Comparison of ENCODE assay signal across 19 cellular contexts in genomic region chr2:74051504-74051903, GRCh38.
DNase-seq lines count a peak whose midpoint lies in the region; ATAC-seq and TF ChIP-seq lines count a peak whose summit lies in the region.
"Had no signal": no experiment of that assay in that cellular context is flagged by ENCODE, and none has a peak within 500 bp of the region (broad histone marks: within the 10 kb centered on the region; RNA-seq: fewer than 3 reads in every experiment).

No MANE protein-coding gene starts in this region.

- H3K4me1 ChIP-seq in aorta (ENCODE audit: control insufficient read depth in 1 of 2, insufficient read depth in 2 of 2, low read length in 2 of 2): no peaks in the 10 kb centered on the region

- no peaks in the 10 kb centered on the region for H3K27me3 ChIP-seq in aorta (ENCODE audit: control insufficient read depth in 1 of 2, insufficient read depth in 2 of 2, low read length in 1 of 2)
- H3K27me3 ChIP-seq: body of pancreas had no signal

- no peak overlapping the region for H3K4me3 ChIP-seq in epithelial cell of esophagus (ENCODE audit: low read length)
- no peak overlapping the region for H3K4me3 ChIP-seq in aorta (ENCODE audit: low read length in 2 of 2)
- H3K4me3 ChIP-seq: body of pancreas, skin epidermis, thoracic aorta had no signal

- intact Hi-C loops in natural killer cell (cut with micrococcal nuclease) (no loop called here), aorta (cut with DNase I) (no loop called here)

- H3K36me3 Mint-ChIP-seq in natural killer cell treated with Interleukin-12 subunit alpha and Interleukin-12 subunit beta and Interleukin-15 and Interleukin-18, amount 100 ng/mL, for 72 hours: no peaks in the 10 kb centered on the region
- no peaks in the 10 kb centered on the region for H3K36me3 Mint-ChIP-seq in natural killer cell

- DNase-seq in natural killer cell treated with Interleukin-12 subunit alpha and Interleukin-12 subunit beta and Interleukin-15 and Interleukin-18, amount 100 ng/mL, for 72 hours (ENCODE audit: low spot score): no peak
- DNase-seq in natural killer cell (no peak), NCI-H345 treated with DMSO at 0.1 percent for 48 hours (lab: John Stamatoyannopoulos, UW; ENCODE audit: unreplicated experiment) (peak; percentile 2), epithelial cell of esophagus (ENCODE audit: low read depth) (peak; percentile 47), aorta (no peak), UCSD-AML1 (lab: John Stamatoyannopoulos, UW; ENCODE audit: unreplicated experiment) (no peak), mesenteric fat pad (ENCODE audit: low spot score) (no peak)
- DNase-seq in central memory CD4-positive, alpha-beta T cell: no peak
- DNase-seq: activated CD4-positive, alpha-beta T cell treated with anti-CD3 and anti-CD28 coated beads, Interleukin-2, amount 50 U/mL, for 1 hour; activated naive CD4-positive, alpha-beta T cell treated with anti-CD3 and anti-CD28 coated beads for 36 hours; body of pancreas; Karpas-422; naive B cell; NCI-H748 treated with DMSO at 0.1 percent for 48 hours; posterior cingulate gyrus had no signal

- H3K9me3 Mint-ChIP-seq in natural killer cell treated with Interleukin-12 subunit alpha and Interleukin-12 subunit beta and Interleukin-15 and Interleukin-18, amount 100 ng/mL, for 72 hours: no peaks in the 10 kb centered on the region
- H3K9me3 Mint-ChIP-seq in natural killer cell: no peaks in the 10 kb centered on the region
- H3K9me3 Mint-ChIP-seq: activated naive CD4-positive, alpha-beta T cell treated with anti-CD3 and anti-CD28 coated beads for 36 hours; dendritic cell treated with granulocyte-macrophage colony-stimulating factor and Interleukin-4, amounts not matched to agents 40 ng/mL and 50 ng/mL, for 4 days; naive B cell had no signal

- H3K27me3 Mint-ChIP-seq in natural killer cell treated with Interleukin-12 subunit alpha and Interleukin-12 subunit beta and Interleukin-15 and Interleukin-18, amount 100 ng/mL, for 72 hours: no peaks in the 10 kb centered on the region
- no peaks in the 10 kb centered on the region for H3K27me3 Mint-ChIP-seq in natural killer cell (ENCODE audit: low read depth in 2 of 2)
- H3K27me3 Mint-ChIP-seq: dendritic cell treated with granulocyte-macrophage colony-stimulating factor and Interleukin-4, amounts not matched to agents 40 ng/mL and 50 ng/mL, for 4 days; naive B cell had no signal

- peak overlapping the region; percentile 23 for H3K4me3 Mint-ChIP-seq in natural killer cell treated with Interleukin-12 subunit alpha and Interleukin-12 subunit beta and Interleukin-15 and Interleukin-18, amount 100 ng/mL, for 72 hours
- H3K4me3 Mint-ChIP-seq in natural killer cell: no peak overlapping the region
- H3K4me3 Mint-ChIP-seq: activated naive CD4-positive, alpha-beta T cell treated with anti-CD3 and anti-CD28 coated beads for 36 hours; dendritic cell treated with granulocyte-macrophage colony-stimulating factor and Interleukin-4, amounts not matched to agents 40 ng/mL and 50 ng/mL, for 4 days; naive B cell had no signal

- no peak for TF ChIP-seq CTCF in natural killer cell (IDR thresholded peaks at IDR 0.05)
- no peak for TF ChIP-seq CTCF in epithelial cell of esophagus (IDR thresholded peaks at IDR 0.05; ENCODE audit: insufficient read depth, low read depth, low read length, missing control alignments)

- no peak overlapping the region for H3K27ac ChIP-seq in aorta (ENCODE audit: low read depth in 1 of 2, low read length in 2 of 2)
- H3K27ac ChIP-seq: body of pancreas, thoracic aorta had no signal

- peaks cover 36 to 48% of the 10 kb centered on the region in 2 donors for H3K4me1 Mint-ChIP-seq in natural killer cell treated with Interleukin-12 subunit alpha and Interleukin-12 subunit beta and Interleukin-15 and Interleukin-18, amount 100 ng/mL, for 72 hours (ENCODE audit: low read depth in 2 of 2)
- H3K4me1 Mint-ChIP-seq in natural killer cell: peaks cover 42 to 63% of the 10 kb centered on the region in 2 donors

- peak; percentile 37 to 48 for ATAC-seq in natural killer cell treated with Interleukin-12 subunit alpha and Interleukin-12 subunit beta and Interleukin-15 and Interleukin-18, amount 100 ng/mL, for 72 hours
- ATAC-seq in natural killer cell (no peak), aorta (ENCODE audit: low FRiP score) (no peak)
- ATAC-seq: body of pancreas, esophagus mucosa had no signal

- no peaks in the 10 kb centered on the region for H3K9me3 ChIP-seq in aorta (ENCODE audit: control insufficient read depth, low read length)
- H3K9me3 ChIP-seq: body of pancreas, thoracic aorta had no signal

- H3K36me3 ChIP-seq in aorta (ENCODE audit: control insufficient read depth in 1 of 2, insufficient read depth in 2 of 2, low read length in 1 of 2): no peaks in the 10 kb centered on the region

- WGBS in aorta, 2 donors: 88 to 90% methylated on average over 1 of the region's 1 CpG

- H3K27ac Mint-ChIP-seq in natural killer cell treated with Interleukin-12 subunit alpha and Interleukin-12 subunit beta and Interleukin-15 and Interleukin-18, amount 100 ng/mL, for 72 hours: peak overlapping the region in 1 of 2 donors; percentile 57
- H3K27ac Mint-ChIP-seq in natural killer cell: peak overlapping the region in 1 of 2 donors; percentile 53
- H3K27ac Mint-ChIP-seq: dendritic cell treated with granulocyte-macrophage colony-stimulating factor and Interleukin-4, amounts not matched to agents 40 ng/mL and 50 ng/mL, for 4 days had no signal

Comparison
In these comparisons a context has a peak if more than half of its experiments do, and no peak if none do; other contexts are left out.
1. ATAC-seq: peak in natural killer cell treated with Interleukin-12 subunit alpha and Interleukin-12 subunit beta and Interleukin-15 and Interleukin-18, amount 100 ng/mL, for 72 hours (2 of 2); none in natural killer cell (0 of 3) and aorta (single experiment).
2. DNase-seq: peak in NCI-H345 treated with DMSO at 0.1 percent for 48 hours (single experiment) and epithelial cell of esophagus (single experiment); none in natural killer cell treated with Interleukin-12 subunit alpha and Interleukin-12 subunit beta and Interleukin-15 and Interleukin-18, amount 100 ng/mL, for 72 hours (single experiment), natural killer cell (single experiment), aorta (0 of 2), UCSD-AML1 (single experiment), mesenteric fat pad (single experiment) and central memory CD4-positive, alpha-beta T cell (single experiment).